Comparison of ENCODE assay signal across 20 cellular contexts in genomic region chr11:18696638-18697225, GRCh38. TPM values are rescaled to one million over a fixed set of nuclear protein-coding genes. Genes with fewer than 3 reads are reported as not detected.
A peak's percentile ranks its signal among the peaks of the same experiment; 100 is the strongest.
DNase-seq lines count a peak whose midpoint lies in the region; TF ChIP-seq lines count a peak whose summit lies in the region.
"Had no signal": no experiment of that assay in that cellular context is flagged by ENCODE, and none has a peak within 500 bp of the region (broad histone marks: within the 10 kb centered on the region; RNA-seq: fewer than 3 reads in every experiment).

No MANE protein-coding gene starts in this region.

- CTCF ChIA-PET in RWPE1 (lab: Yijun Ruan, JAX), result no interaction called here

- no peaks in the 10 kb centered on the region for H3K9me3 Mint-ChIP-seq in activated naive CD4-positive, alpha-beta T cell treated with anti-CD3 and anti-CD28 coated beads, Interleukin-2, amount 50 U/mL, for 24 hours
- H3K9me3 Mint-ChIP-seq: activated naive CD4-positive, alpha-beta T cell treated with anti-CD3 and anti-CD28 coated beads for 36 hours; central memory CD8-positive, alpha-beta T cell had no signal

- POLR2A ChIA-PET in RWPE1 (lab: Yijun Ruan, JAX; ENCODE audit: low non-redundant PET), result no interaction called here

- no peak for DNase-seq in activated naive CD4-positive, alpha-beta T cell treated with anti-CD3 and anti-CD28 coated beads, Interleukin-2, amount 50 U/mL, for 16 hours
- DNase-seq in NCI-H226 (peak; percentile 55), epithelial cell of prostate (ENCODE audit: low read depth, low spot score) (no peak), renal cortical epithelial cell (ENCODE audit: low read depth) (peak; percentile 73), NCI-H1092 (lab: John Stamatoyannopoulos, UW) (no peak), GM10266 (ENCODE audit: extremely low spot score) (no peak), RWPE1 (ENCODE audit: low spot score) (no peak)
- DNase-seq: 8988T; activated CD4-positive, alpha-beta T cell treated with anti-CD3 and anti-CD28 coated beads for 1 hour; activated CD8-positive, alpha-beta memory T cell treated with anti-CD3 and anti-CD28 coated beads, Interleukin-2, amount 50 U/mL, for 4 hours; activated naive CD4-positive, alpha-beta T cell treated with anti-CD3 and anti-CD28 coated beads for 36 hours; Caco-2; kidney glomerular epithelial cell; NCI-H2029 treated with DMSO at 0.1 percent for 48 hours; NCI-H748 treated with DMSO at 0.1 percent for 48 hours; psoas muscle; RPMI8226; stimulated activated CD4-positive, alpha-beta T cell treated with anti-CD3 and anti-CD28 coated beads, Interleukin-15, amount 100 ng/mL, for 24 hours had no signal

- H3K27me3 Mint-ChIP-seq in activated naive CD4-positive, alpha-beta T cell treated with anti-CD3 and anti-CD28 coated beads, Interleukin-2, amount 50 U/mL, for 24 hours, result no peaks in the 10 kb centered on the region
- H3K27me3 Mint-ChIP-seq: central memory CD8-positive, alpha-beta T cell had no signal

- no peak overlapping the region for H3K4me3 Mint-ChIP-seq in activated naive CD4-positive, alpha-beta T cell treated with anti-CD3 and anti-CD28 coated beads, Interleukin-2, amount 50 U/mL, for 24 hours
- H3K4me3 Mint-ChIP-seq: activated naive CD4-positive, alpha-beta T cell treated with anti-CD3 and anti-CD28 coated beads for 36 hours; central memory CD8-positive, alpha-beta T cell had no signal

- H3K4me1 Mint-ChIP-seq in activated naive CD4-positive, alpha-beta T cell treated with anti-CD3 and anti-CD28 coated beads, Interleukin-2, amount 50 U/mL, for 24 hours, result peaks cover 19% of the 10 kb centered on the region

- H3K27ac ChIP-seq in epithelial cell of prostate, result peak overlapping the region; percentile 59
- H3K27ac ChIP-seq in RWPE1, result no peak overlapping the region
- H3K27ac ChIP-seq: psoas muscle had no signal

- peak overlapping the region; percentile 20 for H3K27ac Mint-ChIP-seq in activated naive CD4-positive, alpha-beta T cell treated with anti-CD3 and anti-CD28 coated beads, Interleukin-2, amount 50 U/mL, for 24 hours
- H3K27ac Mint-ChIP-seq: activated naive CD4-positive, alpha-beta T cell treated with anti-CD3 and anti-CD28 coated beads for 36 hours had no signal

- H3K36me3 Mint-ChIP-seq in activated naive CD4-positive, alpha-beta T cell treated with anti-CD3 and anti-CD28 coated beads, Interleukin-2, amount 50 U/mL, for 24 hours, result no peaks in the 10 kb centered on the region

- TF ChIP-seq CTCF in GM10266 (IDR thresholded peaks at IDR 0.05; ENCODE audit: control insufficient read depth, insufficient read depth, low read depth, missing control alignments), result no peak
- no peak for TF ChIP-seq CTCF in RWPE1 (conservative IDR thresholded peaks at IDR 0.05; ENCODE audit: low read depth)

RNA-seq across cellular contexts. Expression of gene TMEM86A, which starts 1.8 kb away (rescaled TPM):
- total RNA-seq in renal cortical epithelial cell, result 4.2 and 18.8 TPM in 2 replicates

RNA-seq across cellular contexts. Expression of gene IGSF22, which starts 29.3 kb away (rescaled TPM):
- total RNA-seq in renal cortical epithelial cell, result 0.35 and 0.45 TPM in 2 replicates
- total RNA-seq: Caco-2 had no signal

Comparison
In these comparisons a context has a peak if more than half of its experiments do, and no peak if none do; other contexts are left out.
1. DNase-seq: peak in NCI-H226 (single experiment) and renal cortical epithelial cell (single experiment); none in activated naive CD4-positive, alpha-beta T cell treated with anti-CD3 and anti-CD28 coated beads, Interleukin-2, amount 50 U/mL, for 16 hours (single experiment), epithelial cell of prostate (single experiment), NCI-H1092 (single experiment), GM10266 (single experiment) and RWPE1 (single experiment).